28 cellular contexts compared by ENCODE assay signal in the genomic region with DNA sequence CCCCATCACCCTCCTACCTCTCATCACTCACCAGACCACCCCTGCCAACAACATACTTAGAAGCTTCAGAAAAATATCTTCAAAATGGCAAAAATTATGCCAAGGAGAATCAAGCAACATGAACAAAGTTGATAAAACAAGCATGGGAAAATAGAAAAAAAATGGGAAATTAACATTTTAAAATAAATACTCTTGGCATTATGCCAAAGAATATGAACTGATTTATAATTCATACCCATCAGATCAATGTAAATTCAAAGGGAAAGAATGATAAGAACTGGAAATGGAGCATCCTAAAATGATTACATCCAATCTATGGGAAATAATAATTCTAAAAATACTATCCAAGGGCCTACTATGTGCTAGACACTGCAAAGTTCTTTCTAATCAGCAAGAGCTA. TPM values are rescaled to one million over a fixed set of nuclear protein-coding genes. Genes with fewer than 3 reads are reported as not detected.
A peak's percentile ranks its signal among the peaks of the same experiment; 100 is the strongest.
DNase-seq lines count a peak whose midpoint lies in the region; ATAC-seq, FAIRE-seq and TF ChIP-seq lines count a peak whose summit lies in the region.
"Had no signal": no experiment of that assay in that cellular context is flagged by ENCODE, and none has a peak within 500 bp of the region (broad histone marks: within the 10 kb centered on the region; RNA-seq: fewer than 3 reads in every experiment).

No MANE protein-coding gene starts in this region.

- BruUV-seq in K562 (replicated peaks; lab: Mats Ljungman, UMichigan), result no TSS peak

- TF ChIP-seq CTCF in K562 (IDR thresholded peaks at IDR 0.05 in 2 of 3, conservative IDR thresholded peaks at IDR 0.05 in 1 of 3; ENCODE audit: insufficient read depth in 2 of 3, low read depth in 1 of 3, low read length in 3 of 3) (no peak), endothelial cell (IDR thresholded peaks at IDR 0.05; ENCODE audit: unreplicated experiment) (no peak), gastroesophageal sphincter (IDR thresholded peaks at IDR 0.05) (no peak)

- no peaks in the 10 kb centered on the region for H3K4me1 Mint-ChIP-seq in endothelial cell (ENCODE audit: unreplicated experiment)
- H3K4me1 Mint-ChIP-seq: CD14-positive monocyte; CD4-positive, CD25-positive, alpha-beta regulatory T cell; CD8-positive, alpha-beta memory T cell had no signal

- H3K27ac ChIP-seq in K562 (ENCODE audit: extremely low read depth, low read depth, low read length), result no peak overlapping the region
- H3K27ac ChIP-seq in gastroesophageal sphincter, result no peak overlapping the region
- H3K27ac ChIP-seq: BLaER1 had no signal

- TF ChIP-seq EP300 in K562 (IDR thresholded peaks at IDR 0.05; ENCODE audit: low read length) (no peak), gastroesophageal sphincter (IDR thresholded peaks at IDR 0.05) (no peak)

- H3K36me3 Mint-ChIP-seq in endothelial cell (ENCODE audit: low read depth, unreplicated experiment), result peaks cover 7% of the 10 kb centered on the region

- H3K9ac ChIP-seq in K562 (ENCODE audit: insufficient read depth in 1 of 2, low read depth in 2 of 2, low read length in 2 of 2), result no peak overlapping the region
- H3K9ac ChIP-seq: BLaER1 had no signal

- no peak overlapping the region for H3K4me3 ChIP-seq in K562
- H3K4me3 ChIP-seq in gastroesophageal sphincter, result no peak overlapping the region
- H3K4me3 ChIP-seq: BLaER1, GM12878 had no signal

- ATAC-seq in K562 (no peak), gastroesophageal sphincter (no peak)
- ATAC-seq: GM12878 had no signal

- no peaks in the 10 kb centered on the region for H3K9me3 Mint-ChIP-seq in endothelial cell (ENCODE audit: unreplicated experiment)
- H3K9me3 Mint-ChIP-seq: CD14-positive monocyte; CD4-positive, alpha-beta memory T cell; CD4-positive, CD25-positive, alpha-beta regulatory T cell; CD8-positive, alpha-beta memory T cell had no signal

- no peaks in the 10 kb centered on the region for H3K79me2 ChIP-seq in K562 (ENCODE audit: control insufficient read depth, insufficient read depth, low read length)

- no peaks in the 10 kb centered on the region for H4K20me1 ChIP-seq in K562 (replicated peaks; ENCODE audit: control insufficient read depth, insufficient read depth, low read length)
- H4K20me1 ChIP-seq: BLaER1 had no signal

- H3K9me3 ChIP-seq in K562 (replicated peaks; ENCODE audit: control insufficient read depth, insufficient read depth, low read depth, low read length) (no peaks in the 10 kb centered on the region), gastroesophageal sphincter (no peaks in the 10 kb centered on the region)
- H3K9me3 ChIP-seq: BE2C, BLaER1 had no signal

- no peak for DNase-seq in K562 (ENCODE audit: extremely low read depth in 1 of 4, low spot score in 3 of 4)
- DNase-seq in endothelial cell (ENCODE audit: low spot score), result no peak
- no peak for DNase-seq in glomerular visceral epithelial cell (ENCODE audit: extremely low spot score)
- DNase-seq: 8988T; ACHN; BE2C; CD4-positive, alpha-beta memory T cell; CD4-positive, CD25-positive, alpha-beta regulatory T cell; CD8-positive, alpha-beta memory T cell; COR-L47; DMS 273 treated with DMSO at 0.1 percent for 48 hours; DMS153; DMS53; DMS79; DND-41; EL; GDM1 had no signal

- H3K36me3 ChIP-seq in K562 (ENCODE audit: control insufficient read depth, insufficient read depth, low read length), result no peaks in the 10 kb centered on the region
- peaks cover 0 to 72% of the 10 kb centered on the region in 2 donors for H3K36me3 ChIP-seq in gastroesophageal sphincter
- H3K36me3 ChIP-seq: BE2C, BLaER1 had no signal

- POLR2A ChIA-PET in K562 (lab: Yijun Ruan, JAX), result no interaction called here

- TF ChIP-seq POLR2A in K562 (conservative IDR thresholded peaks at IDR 0.05), result no peak
- no peak for TF ChIP-seq POLR2A in gastroesophageal sphincter (IDR thresholded peaks at IDR 0.05)

- intact Hi-C loops in K562 (cut with micrococcal nuclease), result no loop called here

- H2AFZ ChIP-seq in K562 (ENCODE audit: low read depth, low read length), result no peak overlapping the region

- no peaks in the 10 kb centered on the region for H3K4me1 ChIP-seq in K562 (replicated peaks in 1 of 2; ENCODE audit: control insufficient read depth in 2 of 2, insufficient read depth in 2 of 2, low read length in 2 of 2)
- no peaks in the 10 kb centered on the region for H3K4me1 ChIP-seq in gastroesophageal sphincter
- H3K4me1 ChIP-seq: BE2C had no signal

- H3K27ac Mint-ChIP-seq in endothelial cell (ENCODE audit: unreplicated experiment), result no peak overlapping the region
- H3K27ac Mint-ChIP-seq: CD14-positive monocyte; CD4-positive, alpha-beta memory T cell; CD4-positive, CD25-positive, alpha-beta regulatory T cell; CD8-positive, alpha-beta memory T cell had no signal

- H3K27me3 ChIP-seq in K562 (ENCODE audit: control insufficient read depth in 2 of 2, insufficient read depth in 2 of 2, low read length in 2 of 2), result no peaks in the 10 kb centered on the region
- no peaks in the 10 kb centered on the region for H3K27me3 ChIP-seq in gastroesophageal sphincter
- H3K27me3 ChIP-seq: BLaER1 had no signal

- in situ Hi-C loops in K562 (cut with MboI), result no loop called here

- no peak for TF ChIP-seq RAD21 in K562 (CRISPR knock-in tag; conservative IDR thresholded peaks at IDR 0.05 in 1 of 2, IDR thresholded peaks at IDR 0.05 in 1 of 2)

- no peaks in the 10 kb centered on the region for H3K9me1 ChIP-seq in K562 (ENCODE audit: control insufficient read depth, insufficient read depth, low read length)

- H3K27me3 Mint-ChIP-seq in endothelial cell (ENCODE audit: unreplicated experiment), result peaks cover 6% of the 10 kb centered on the region
- H3K27me3 Mint-ChIP-seq: CD4-positive, alpha-beta memory T cell; CD4-positive, CD25-positive, alpha-beta regulatory T cell; CD8-positive, alpha-beta memory T cell had no signal

- peak overlapping the region; percentile 12 for H3K4me3 Mint-ChIP-seq in endothelial cell (ENCODE audit: unreplicated experiment)
- H3K4me3 Mint-ChIP-seq: CD14-positive monocyte; CD4-positive, alpha-beta memory T cell; CD4-positive, CD25-positive, alpha-beta regulatory T cell; CD8-positive, alpha-beta memory T cell had no signal

- no peak overlapping the region for H3K4me2 ChIP-seq in K562 (ENCODE audit: insufficient read depth, low read length)
- H3K4me2 ChIP-seq: BLaER1 had no signal

- no peak for FAIRE-seq in K562 (lab: Jason Lieb, UNC)
- FAIRE-seq: A204.1, GM12878, GM12892, GM18507 had no signal

- CTCF ChIA-PET in K562 (lab: Yijun Ruan, JAX; ENCODE audit: low intra/inter-chr PET ratio), result no interaction called here

RNA-seq across cellular contexts. Expression of gene SIAE, which starts 12.0 kb away (rescaled TPM):
- total RNA-seq in K562 (2011; cell fraction: chromatin; rRNA removed; ENCODE audit: low replicate concordance), result 7.3 and 8.2 TPM in 2 replicates
- 6.0 and 6.1 TPM in 2 replicates for total RNA-seq in K562 (2011; cell fraction: nucleolus; rRNA removed)
- total RNA-seq in K562 (2011; cell fraction: nucleoplasm; rRNA removed), result 9.2 and 10.1 TPM in 2 replicates
- total RNA-seq in K562 (2014; rRNA removed), result 1.7 and 2.4 TPM in 2 replicates
- total RNA-seq in K562 (2014; rRNA removed; fragmentation: Illumina TruSeq; extraction: Trizol), result 3.7 and 3.8 TPM in 2 replicates
- total RNA-seq in K562 (2015; rRNA removed; fragmentation: Illumina TruSeq; extraction: Trizol), result 2.6 and 3.4 TPM in 2 replicates
- total RNA-seq in K562 (2021), result 5.4 and 7.5 TPM in 2 replicates
- polyA plus RNA-seq in K562 (2011; rRNA removed), result 7.9 and 9.6 TPM in 2 replicates
- 6.0 and 6.8 TPM in 2 replicates for polyA plus RNA-seq in K562 (2011; cell fraction: cytosol; rRNA removed)
- 5.3 and 6.7 TPM in 2 replicates for polyA plus RNA-seq in K562 (2011; cell fraction: nucleus; rRNA removed)
- polyA plus RNA-seq in K562 (2012), result 6.6 and 7.8 TPM in 2 replicates
- polyA plus RNA-seq in K562 (2014; fragmentation: Illumina TruSeq; extraction: Trizol), result 5.6 and 6.4 TPM in 2 replicates
- 1 to 10 TPM in 1 of 2 experiments, under 1 TPM in 1; 0.89 to 1.2 TPM for polyA plus RNA-seq in K562 (2014; fragmentation: Nextera tagmentation; extraction: Ambion mirVana)
- polyA plus RNA-seq in K562 (2014; rRNA removed), result 4.1 and 6.7 TPM in 2 replicates
- polyA minus RNA-seq in K562 (2011; rRNA and poly(A)+ RNA removed), result 8.1 and 8.2 TPM in 2 replicates
- 2.3 and 3.3 TPM in 2 replicates for polyA minus RNA-seq in K562 (2011; cell fraction: cytosol; rRNA and poly(A)+ RNA removed)
- polyA minus RNA-seq in K562 (2011; cell fraction: nucleus; rRNA and poly(A)+ RNA removed), result 1.2 and 2.6 TPM in 2 replicates
- total RNA-seq in endothelial cell (ENCODE audit: unreplicated experiment), result 11.4 TPM
- 1 to 10 TPM; 2.7 to 7.5 (median 4.0) TPM for total RNA-seq in gastroesophageal sphincter

RNA-seq across cellular contexts. Expression of gene SPA17, which starts 12.2 kb away (rescaled TPM):
- total RNA-seq in K562 (2011; cell fraction: chromatin; rRNA removed; ENCODE audit: low replicate concordance), result 0.74 and 3.1 TPM in 2 replicates
- total RNA-seq in K562 (2011; cell fraction: nucleolus; rRNA removed), result 2.0 and 4.2 TPM in 2 replicates
- total RNA-seq in K562 (2011; cell fraction: nucleoplasm; rRNA removed), result 0.59 and 1.7 TPM in 2 replicates
- total RNA-seq in K562 (2014; rRNA removed) (6.8 and 10.6 TPM in 2 replicates), K562 (2014; rRNA removed; fragmentation: Illumina TruSeq; extraction: Trizol) (16.7 and 19.6 TPM in 2 replicates), K562 (2015; rRNA removed; fragmentation: Illumina TruSeq; extraction: Trizol) (15.9 and 16.1 TPM in 2 replicates), K562 (2021) (5.7 and 6.0 TPM in 2 replicates), endothelial cell (ENCODE audit: unreplicated experiment) (4.3 TPM), gastroesophageal sphincter (10 to 100 TPM in 1 of 4 donors, 1 to 10 TPM in 3; 4.6 to 15.3 (median 7.4) TPM)
- polyA plus RNA-seq in K562 (2011; rRNA removed) (9.4 and 19.3 TPM in 2 replicates), K562 (2014; fragmentation: Illumina TruSeq; extraction: Trizol) (19.2 and 19.5 TPM in 2 replicates), K562 (2014; fragmentation: Nextera tagmentation; extraction: Ambion mirVana) (1 to 10 TPM; 9.0 to 9.9 TPM), K562 (2014; rRNA removed) (12.6 and 14.0 TPM in 2 replicates)
- polyA plus RNA-seq in K562 (2011; cell fraction: cytosol; rRNA removed), result 1.9 and 2.5 TPM in 2 replicates
- 1.7 and 3.6 TPM in 2 replicates for polyA plus RNA-seq in K562 (2011; cell fraction: nucleus; rRNA removed)
- polyA plus RNA-seq in K562 (2012), result 13.7 and 14.0 TPM in 2 replicates
- 3.3 and 6.7 TPM in 2 replicates for polyA minus RNA-seq in K562 (2011; rRNA and poly(A)+ RNA removed)
- polyA minus RNA-seq in K562 (2011; cell fraction: cytosol; rRNA and poly(A)+ RNA removed), result 1.5 and 2.9 TPM in 2 replicates
- polyA minus RNA-seq in K562 (2011; cell fraction: nucleus; rRNA and poly(A)+ RNA removed), result 3.2 and 5.4 TPM in 2 replicates

RNA-seq across cellular contexts. Expression of gene TBRG1, which starts 38.9 kb away (rescaled TPM):
- 31.3 and 57.2 TPM in 2 replicates for total RNA-seq in K562 (2011; cell fraction: chromatin; rRNA removed; ENCODE audit: low replicate concordance)
- total RNA-seq in K562 (2011; cell fraction: nucleolus; rRNA removed), result 18.3 and 20.9 TPM in 2 replicates
- total RNA-seq in K562 (2011; cell fraction: nucleoplasm; rRNA removed), result 25.7 and 42.1 TPM in 2 replicates
- total RNA-seq in K562 (2014; rRNA removed) (16.3 and 23.4 TPM in 2 replicates), K562 (2014; rRNA removed; fragmentation: Illumina TruSeq; extraction: Trizol) (16.0 and 19.7 TPM in 2 replicates), K562 (2015; rRNA removed; fragmentation: Illumina TruSeq; extraction: Trizol) (20.2 and 20.5 TPM in 2 replicates), K562 (2021) (21.0 and 25.2 TPM in 2 replicates), endothelial cell (ENCODE audit: unreplicated experiment) (87.3 TPM), gastroesophageal sphincter (10 to 100 TPM; 35.2 to 54.2 (median 42.4) TPM)
- polyA plus RNA-seq in K562 (2011; rRNA removed) (24.0 and 30.0 TPM in 2 replicates), K562 (2014; fragmentation: Illumina TruSeq; extraction: Trizol) (20.4 and 20.5 TPM in 2 replicates), K562 (2014; fragmentation: Nextera tagmentation; extraction: Ambion mirVana) (10 to 100 TPM in 1 of 2 experiments, 1 to 10 TPM in 1; 8.7 to 11.5 TPM), K562 (2014; rRNA removed) (20.3 and 28.7 TPM in 2 replicates)
- polyA plus RNA-seq in K562 (2011; cell fraction: cytosol; rRNA removed), result 15.7 and 17.2 TPM in 2 replicates
- 69.7 and 83.9 TPM in 2 replicates for polyA plus RNA-seq in K562 (2011; cell fraction: nucleus; rRNA removed)
- 15.5 and 29.2 TPM in 2 replicates for polyA plus RNA-seq in K562 (2012)
- 10.1 and 12.8 TPM in 2 replicates for polyA minus RNA-seq in K562 (2011; rRNA and poly(A)+ RNA removed)
- 5.6 and 7.5 TPM in 2 replicates for polyA minus RNA-seq in K562 (2011; cell fraction: cytosol; rRNA and poly(A)+ RNA removed)
- polyA minus RNA-seq in K562 (2011; cell fraction: nucleus; rRNA and poly(A)+ RNA removed), result 22.9 and 38.6 TPM in 2 replicates

RNA-seq across cellular contexts. Expression of gene PANX3, which starts 50.3 kb away (rescaled TPM):
- 0.74 and 0.83 TPM in 2 replicates for total RNA-seq in K562 (2011; cell fraction: chromatin; rRNA removed; ENCODE audit: low replicate concordance)
- 0.33 and 0.39 TPM in 2 replicates for total RNA-seq in K562 (2011; cell fraction: nucleolus; rRNA removed)
- total RNA-seq in K562 (2011; cell fraction: nucleoplasm; rRNA removed), result 0.95 and 1.7 TPM in 2 replicates
- total RNA-seq in K562 (2014; rRNA removed) (0.09 and 0.16 TPM in 2 replicates), K562 (2014; rRNA removed; fragmentation: Illumina TruSeq; extraction: Trizol) (0.19 and 0.47 TPM in 2 replicates), K562 (2015; rRNA removed; fragmentation: Illumina TruSeq; extraction: Trizol) (0.40 and 0.49 TPM in 2 replicates), K562 (2021) (0.18 and 0.42 TPM in 2 replicates), endothelial cell (ENCODE audit: unreplicated experiment) (0.21 TPM), gastroesophageal sphincter (under 1 TPM in 1 of 4 donors, not detected in 3; 0.47 TPM)
- polyA plus RNA-seq in K562 (2011; rRNA removed) (0.39 and 0.53 TPM in 2 replicates), K562 (2014; fragmentation: Illumina TruSeq; extraction: Trizol) (0.47 and 0.68 TPM in 2 replicates), K562 (2014; fragmentation: Nextera tagmentation; extraction: Ambion mirVana) (under 1 TPM; 0.11 to 0.30 TPM), K562 (2014; rRNA removed) (0.22 and 0.69 TPM in 2 replicates)
- polyA plus RNA-seq in K562 (2011; cell fraction: cytosol; rRNA removed), result 0.28 and 0.37 TPM in 2 replicates
- 1.0 and 1.1 TPM in 2 replicates for polyA plus RNA-seq in K562 (2011; cell fraction: nucleus; rRNA removed)
- 0.49 and 1.2 TPM in 2 replicates for polyA plus RNA-seq in K562 (2012)
- polyA minus RNA-seq in K562 (2011; rRNA and poly(A)+ RNA removed), result 0.18 TPM in 2 replicates
- not detected in 2 replicates for polyA minus RNA-seq in K562 (2011; cell fraction: cytosol; rRNA and poly(A)+ RNA removed)
- 0.27 and 0.56 TPM in 2 replicates for polyA minus RNA-seq in K562 (2011; cell fraction: nucleus; rRNA and poly(A)+ RNA removed)
- total RNA-seq: A673; CD4-positive, alpha-beta memory T cell; CD4-positive, CD25-positive, alpha-beta regulatory T cell; CD8-positive, alpha-beta memory T cell; Daoy; G401; GM12878 had no signal
- polyA plus RNA-seq: AG04450; CD14-positive monocyte; CD4-positive, alpha-beta memory T cell; CD4-positive, CD25-positive, alpha-beta regulatory T cell; CD8-positive, alpha-beta memory T cell; GM12878 had no signal
